20 cellular contexts compared by ENCODE assay signal in the genomic region with DNA sequence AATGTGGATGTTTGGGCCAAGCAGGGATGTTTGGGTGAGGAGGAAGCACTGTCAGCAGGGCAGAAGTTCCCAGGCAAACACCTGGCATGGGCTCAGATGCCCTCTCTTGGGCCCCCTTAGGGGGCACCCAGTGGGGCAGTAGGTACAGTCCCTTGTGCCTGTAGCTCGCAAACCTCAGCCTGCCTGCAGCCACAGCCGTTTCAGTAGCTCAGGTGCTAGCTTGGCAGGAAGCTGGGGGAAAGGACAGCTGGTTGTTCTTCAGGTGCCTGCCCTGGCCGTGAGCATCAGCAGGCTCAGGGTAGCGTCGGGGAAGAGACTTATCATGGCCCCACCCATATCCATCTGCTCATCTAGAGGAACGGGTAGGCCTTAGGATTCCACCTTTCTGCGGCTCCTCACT.
DNase-seq lines count a peak whose midpoint lies in the region; TF ChIP-seq lines count a peak whose summit lies in the region.
"Had no signal": no experiment of that assay in that cellular context is flagged by ENCODE, and none has a peak within 500 bp of the region (broad histone marks: within the 10 kb centered on the region; RNA-seq: fewer than 3 reads in every experiment).

No MANE protein-coding gene starts in this region.

- H3K27ac ChIP-seq in WERI-Rb-1 (peak overlapping the region; percentile 9), neutrophil (peak overlapping the region; percentile 53)
- H3K27ac ChIP-seq: HL-60 had no signal

- DNase-seq in COLO668 (lab: John Stamatoyannopoulos, UW; ENCODE audit: unreplicated experiment) (peak; percentile 74), NCI-H146 treated with DMSO at 0.1 percent for 48 hours (lab: John Stamatoyannopoulos, UW; ENCODE audit: unreplicated experiment) (peak; percentile 73), WERI-Rb-1 (peak; percentile 67), mucosa of gallbladder (ENCODE audit: low spot score) (no peak), occipital lobe (lab: John Stamatoyannopoulos, UW) (no peak)
- no peak for DNase-seq in activated CD8-positive, alpha-beta memory T cell treated with anti-CD3 and anti-CD28 coated beads, Interleukin-2, amount 50 U/mL, for 4 hours
- DNase-seq: CD4-positive, alpha-beta memory T cell; HCEC 1CT; MG63; NCI-H1048; NCI-H1417 treated with DMSO at 0.1 percent for 48 hours; NCI-H1930; NCI-H446; NCI-H526; OCI-M1; Right ventricle myocardium superior had no signal

- H3K36me3 ChIP-seq in WERI-Rb-1 (no peaks in the 10 kb centered on the region; the same call in 1 of the 2 replicates), neutrophil (no peaks in the 10 kb centered on the region)
- H3K36me3 ChIP-seq: MG63 had no signal

- TF ChIP-seq CTCF in WERI-Rb-1 (IDR thresholded peaks at IDR 0.05; ENCODE audit: low read depth, low read length), result no peak
- TF ChIP-seq CTCF in neutrophil (IDR thresholded peaks at IDR 0.05), result no peak

- peaks cover 29 to 33% of the 10 kb centered on the region in 2 experiments for H3K4me1 ChIP-seq in neutrophil (ENCODE audit: control insufficient read depth in 1 of 2, insufficient read depth in 1 of 2, low read depth in 1 of 2, low read length in 1 of 2)

- H3K4me3 ChIP-seq in WERI-Rb-1 (ENCODE audit: low read depth, low read length) (no peak overlapping the region), neutrophil (ENCODE audit: low read depth in 1 of 2, low read length in 1 of 2) (no peak overlapping the region)
- H3K4me3 ChIP-seq: GM23338, K562, MG63 had no signal

- H3K9me3 ChIP-seq in WERI-Rb-1 (ENCODE audit: severe bottlenecking) (peaks cover 16% of the 10 kb centered on the region), neutrophil (peaks cover 8% of the 10 kb centered on the region)

- H3K27me3 ChIP-seq in WERI-Rb-1 (ENCODE audit: insufficient read depth, low read depth, severe bottlenecking) (no peaks in the 10 kb centered on the region), neutrophil (no peaks in the 10 kb centered on the region)
- H3K27me3 ChIP-seq: MG63 had no signal

Comparison
In these comparisons a context has a peak if more than half of its experiments do, and no peak if none do; other contexts are left out.
1. DNase-seq: peak in COLO668 (single experiment), NCI-H146 treated with DMSO at 0.1 percent for 48 hours (single experiment) and WERI-Rb-1 (single experiment); none in mucosa of gallbladder (single experiment), occipital lobe (single experiment) and activated CD8-positive, alpha-beta memory T cell treated with anti-CD3 and anti-CD28 coated beads, Interleukin-2, amount 50 U/mL, for 4 hours (single experiment).